ENCODE assay signal across 12 cellular contexts in the genomic region with DNA sequence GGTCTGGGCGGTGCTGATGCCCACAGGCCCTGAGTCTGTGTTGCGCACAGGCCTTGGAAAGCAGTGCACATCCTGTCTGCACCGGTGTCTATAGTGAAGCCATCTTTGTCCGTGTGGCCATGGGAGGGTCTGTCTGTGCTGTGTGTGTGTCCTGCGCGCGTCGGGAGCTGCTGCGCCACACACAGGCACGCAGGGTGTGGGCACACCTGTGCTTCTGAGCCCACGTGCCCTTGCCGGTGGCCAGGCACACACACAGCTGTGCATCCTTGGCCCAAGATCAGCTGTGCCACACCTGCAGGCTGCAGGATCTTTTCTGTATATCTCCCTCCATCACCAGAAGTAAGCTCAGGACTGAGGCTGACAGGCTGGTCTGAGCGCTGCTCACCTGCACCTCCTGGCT. TPM values are rescaled to one million over a fixed set of nuclear protein-coding genes. Genes with fewer than 3 reads are reported as not detected.
DNase-seq lines count a peak whose midpoint lies in the region; ATAC-seq and TF ChIP-seq lines count a peak whose summit lies in the region.
"Had no signal": no experiment of that assay in that cellular context is flagged by ENCODE, and none has a peak within 500 bp of the region (broad histone marks: within the 10 kb centered on the region; RNA-seq: fewer than 3 reads in every experiment).

No MANE protein-coding gene starts in this region.

- H2BK5ac ChIP-seq in mesendoderm (ENCODE audit: low read length), result peak overlapping the region; percentile 41

- H3F3A ChIP-seq in SK-N-SH (replicated peaks; ENCODE audit: insufficient read depth), result no peaks in the 10 kb centered on the region

- peak overlapping the region in 5 of 10 experiments; percentile 8 to 48 (median 22); a peak in 3 of 20 replicates for H3K4me3 ChIP-seq in BLaER1 treated with 17β-estradiol and CSF1 and Interleukin-3, amounts not matched to agents 10 nM and 100 nM
- H3K4me3 ChIP-seq in HAP-1, result peak overlapping the region; percentile 12
- peak overlapping the region in 1 of 2 experiments; percentile 24; a peak in 1 of 4 replicates for H3K4me3 ChIP-seq in SK-N-SH (ENCODE audit: low read depth in 2 of 2, low read length in 1 of 2)
- no peak overlapping the region for H3K4me3 ChIP-seq in mesendoderm (ENCODE audit: low read length)
- no peak overlapping the region for H3K4me3 ChIP-seq in gastroesophageal sphincter
- H3K4me3 ChIP-seq: MG63 had no signal

- H3K27me3 ChIP-seq in BLaER1 treated with 17β-estradiol and CSF1 and Interleukin-3, amounts not matched to agents 10 nM and 100 nM, result peaks cover 38 to 100% (median 42%) of the 10 kb centered on the region in 11 experiments
- H3K27me3 ChIP-seq in HAP-1 (ENCODE audit: low read depth) (no peaks in the 10 kb centered on the region), SK-N-SH (ENCODE audit: insufficient read depth) (no peaks in the 10 kb centered on the region), mesendoderm (ENCODE audit: insufficient read depth, low read length, poor library complexity) (no peaks in the 10 kb centered on the region), gastroesophageal sphincter (peaks cover 98% of the 10 kb centered on the region)
- H3K27me3 ChIP-seq: MG63 had no signal

- TF ChIP-seq EP300 in SK-N-SH (IDR thresholded peaks at IDR 0.05; ENCODE audit: borderline replicate concordance in 1 of 2, low read depth in 1 of 2, low read length in 1 of 2), result no peak
- TF ChIP-seq EP300 in gastroesophageal sphincter (IDR thresholded peaks at IDR 0.05), result no peak

- peaks cover 0 to 99% (median 49%) of the 10 kb centered on the region in 11 experiments; a peak in 20 of 22 replicates for H4K20me1 ChIP-seq in BLaER1 treated with 17β-estradiol and CSF1 and Interleukin-3, amounts not matched to agents 10 nM and 100 nM
- H4K20me1 ChIP-seq in SK-N-SH (ENCODE audit: insufficient read depth), result no peaks in the 10 kb centered on the region

- peaks cover 5% of the 10 kb centered on the region; the same call in 1 of the 2 replicates for H3K79me2 ChIP-seq in SK-N-SH (ENCODE audit: insufficient read depth)
- H3K79me2 ChIP-seq in mesendoderm (ENCODE audit: control insufficient read depth, insufficient read depth, low read length), result no peaks in the 10 kb centered on the region

- no peak overlapping the region for H4K5ac ChIP-seq in mesendoderm (ENCODE audit: low read length)

- no peaks in the 10 kb centered on the region for H3K9me2 ChIP-seq in SK-N-SH

- H3K23ac ChIP-seq in mesendoderm (ENCODE audit: low read length), result no peak overlapping the region

- H3K9ac ChIP-seq in BLaER1 treated with 17β-estradiol and CSF1 and Interleukin-3, amounts not matched to agents 10 nM and 100 nM, result peak overlapping the region in 1 of 11 experiments; percentile 29; a peak in 2 of 22 replicates
- no peak overlapping the region for H3K9ac ChIP-seq in SK-N-SH
- peak overlapping the region; percentile 42 for H3K9ac ChIP-seq in mesendoderm (ENCODE audit: low read length)

- no peaks in the 10 kb centered on the region for H3K36me3 ChIP-seq in BLaER1 treated with 17β-estradiol and CSF1 and Interleukin-3, amounts not matched to agents 10 nM and 100 nM
- no peaks in the 10 kb centered on the region; the same call in 1 of the 2 replicates for H3K36me3 ChIP-seq in HAP-1 (replicated peaks)
- no peaks in the 10 kb centered on the region for H3K36me3 ChIP-seq in SK-N-SH (replicated peaks in 1 of 2; ENCODE audit: control insufficient read depth in 1 of 2, insufficient read depth in 2 of 2, low read length in 1 of 2)
- peaks cover 1% of the 10 kb centered on the region for H3K36me3 ChIP-seq in mesendoderm (ENCODE audit: control insufficient read depth, insufficient read depth, low read length)
- no peaks in the 10 kb centered on the region for H3K36me3 ChIP-seq in gastroesophageal sphincter
- H3K36me3 ChIP-seq: stomach had no signal

- H3K79me1 ChIP-seq in mesendoderm (ENCODE audit: low read length), result peaks cover 4% of the 10 kb centered on the region

- no peak for TF ChIP-seq RAD21 in SK-N-SH (IDR thresholded peaks at IDR 0.05; ENCODE audit: low read length)

- no peak for TF ChIP-seq POLR2A in gastroesophageal sphincter (IDR thresholded peaks at IDR 0.05)

- H3K27ac ChIP-seq in BLaER1 treated with 17β-estradiol and CSF1 and Interleukin-3, amounts not matched to agents 10 nM and 100 nM, result no peak overlapping the region
- peak overlapping the region in 1 of 2 experiments; percentile 55; a peak in 2 of 4 replicates for H3K27ac ChIP-seq in SK-N-SH (ENCODE audit: low read depth in 2 of 2, low read length in 1 of 2)
- no peak overlapping the region for H3K27ac ChIP-seq in mesendoderm (ENCODE audit: low read depth, low read length)
- no peak overlapping the region for H3K27ac ChIP-seq in gastroesophageal sphincter
- H3K27ac ChIP-seq: stomach had no signal

- in situ Hi-C loops in HAP-1 (cut with MboI; ENCODE audit: low sequenced_read_pairs), result no loop called here

- TF ChIP-seq CTCF in SK-N-SH (IDR thresholded peaks at IDR 0.05) (no peak), gastroesophageal sphincter (IDR thresholded peaks at IDR 0.05) (no peak)

- H3K4me1 ChIP-seq in BLaER1 treated with 17β-estradiol and CSF1 and Interleukin-3, amounts not matched to agents 10 nM and 100 nM, result peaks cover 43 to 95% (median 76%) of the 10 kb centered on the region in 10 experiments
- H3K4me1 ChIP-seq in HAP-1 (peaks cover 25% of the 10 kb centered on the region), SK-N-SH (ENCODE audit: control insufficient read depth in 1 of 2, insufficient read depth in 2 of 2, low read depth in 1 of 2, low read length in 1 of 2) (peaks cover 8 to 75% of the 10 kb centered on the region in 2 experiments; a peak in 2 of 4 replicates), mesendoderm (ENCODE audit: control insufficient read depth, low read depth, low read length) (peaks cover 8% of the 10 kb centered on the region), gastroesophageal sphincter (peaks cover 0 to 72% (median 30%) of the 10 kb centered on the region in 3 donors)

- H3K4ac ChIP-seq in mesendoderm (ENCODE audit: low read depth, low read length), result no peak overlapping the region

- ATAC-seq in HG02938 (IDR thresholded peaks at IDR 0.05; ENCODE audit: unreplicated experiment) (no peak), gastroesophageal sphincter (no peak)

- no peaks in the 10 kb centered on the region for H3K9me3 ChIP-seq in BLaER1 treated with 17β-estradiol and CSF1 and Interleukin-3, amounts not matched to agents 10 nM and 100 nM (replicated peaks in 1 of 11)
- H3K9me3 ChIP-seq in HAP-1 (no peaks in the 10 kb centered on the region), SK-N-SH (no peaks in the 10 kb centered on the region), gastroesophageal sphincter (no peaks in the 10 kb centered on the region)
- H3K9me3 ChIP-seq: MG63, stomach had no signal

- CTCF ChIA-PET in SK-N-SH (lab: Yijun Ruan, JAX), result interaction anchor here (0.6 to 5.2 kb wide), 7 partner anchors 9 to 64 kb away, joined by 3 to 61 read pairs (median 5); no protein-coding TSS in a partner anchor

- no peak overlapping the region for H2AFZ ChIP-seq in SK-N-SH (ENCODE audit: low read depth)

- no peak overlapping the region for H2BK120ac ChIP-seq in mesendoderm (ENCODE audit: low read depth, low read length)

- 56% methylated on average over 9 of the region's 13 CpGs for WGBS in SK-N-SH (ENCODE audit: low lambda C conversion rate)
- no CpG with 5 or more reads among the region's 13 CpGs for WGBS in mesendoderm (ENCODE audit: extremely low coverage, insufficient coverage, low lambda C conversion rate)
- 6% methylated on average over 3 of the region's 13 CpGs; no CpG with 5 or more reads in 1 of the 2 donors for WGBS in gastroesophageal sphincter (ENCODE audit: low coverage in 1 of 2), 2 donors

- POLR2A ChIA-PET in SK-N-SH (lab: Yijun Ruan, JAX), result interaction anchor here (0.6 to 2.6 kb wide), 2 partner anchors 16 to 82 kb away, joined by 3 to 7 read pairs; no protein-coding TSS in a partner anchor

- no peak overlapping the region for H3K18ac ChIP-seq in mesendoderm (ENCODE audit: low read length)

- DNase-seq in HAP-1 (ENCODE audit: low spot score in 2 of 2) (no peak), SK-N-SH (no peak), mesendoderm (no peak), Ammon's horn (ENCODE audit: low spot score) (no peak)
- DNase-seq in activated CD8-positive, alpha-beta memory T cell treated with anti-CD3 and anti-CD28 coated beads, Interleukin-2, amount 50 U/mL, for 4 hours, result no peak
- DNase-seq: cerebellar nuclear complex had no signal

- no peak overlapping the region for H2BK15ac ChIP-seq in mesendoderm (replicated peaks; ENCODE audit: low read depth)

- H3K4me2 ChIP-seq in BLaER1 treated with 17β-estradiol and CSF1 and Interleukin-3, amounts not matched to agents 10 nM and 100 nM, result peak overlapping the region; percentile 69 to 100 (median 99)
- H3K4me2 ChIP-seq in SK-N-SH (peak overlapping the region; percentile 68), mesendoderm (ENCODE audit: low read length) (no peak overlapping the region)

- H4K8ac ChIP-seq in mesendoderm (ENCODE audit: low read depth, low read length), result no peak overlapping the region

- peak overlapping the region; percentile 92 for H2AK5ac ChIP-seq in mesendoderm (ENCODE audit: low read length)

- peak overlapping the region; percentile 64 for H3K56ac ChIP-seq in mesendoderm (ENCODE audit: low read length)

TF ChIP-seq in SK-N-SH, 30 proteins besides CTCF, POLR2A, EP300 and RAD21 (continues in another document):
- no peak for TF ChIP-seq FOSL2 (IDR thresholded peaks at IDR 0.05; ENCODE audit: borderline replicate concordance, low read depth)

RNA-seq across cellular contexts. Expression of a gene that starts 3.2 kb away (rescaled TPM):
- polyA plus RNA-seq in SK-N-SH (2012; rRNA removed), result 2.1 and 3.7 TPM in 2 replicates
- 1.8 and 2.7 TPM in 2 replicates for polyA plus RNA-seq in SK-N-SH (2012; cell fraction: cytosol; rRNA removed)
- 16.3 and 25.0 TPM in 2 replicates for polyA plus RNA-seq in SK-N-SH (2012; cell fraction: nucleus; rRNA removed)
- 2.7 TPM for polyA plus RNA-seq in mesendoderm (2013, experiment 1 of 2)
- 2.2 TPM for polyA plus RNA-seq in mesendoderm (2013, experiment 2 of 2)
- 10 to 100 TPM; 14.2 to 21.2 (median 17.4) TPM for total RNA-seq in gastroesophageal sphincter
- total RNA-seq: activated naive CD8-positive, alpha-beta T cell treated with anti-CD3 and anti-CD28 coated beads for 36 hours had no signal

RNA-seq across cellular contexts. Expression of a gene that starts 38.5 kb away (rescaled TPM):
- 114 and 124 TPM in 2 replicates for polyA plus RNA-seq in SK-N-SH (2012; rRNA removed)
- polyA plus RNA-seq in SK-N-SH (2012; cell fraction: cytosol; rRNA removed), result 77.5 and 83.1 TPM in 2 replicates
- polyA plus RNA-seq in SK-N-SH (2012; cell fraction: nucleus; rRNA removed), result 214 and 215 TPM in 2 replicates
- 80.8 TPM for polyA plus RNA-seq in mesendoderm (2013, experiment 1 of 2)
- polyA plus RNA-seq in mesendoderm (2013, experiment 2 of 2), result 79.8 TPM
- 10 to 100 TPM; 36.3 to 54.1 (median 45.2) TPM for total RNA-seq in gastroesophageal sphincter

RNA-seq across cellular contexts. Expression of a gene that starts 39.9 kb away (rescaled TPM):
- polyA plus RNA-seq in SK-N-SH (2012; rRNA removed), result 27.3 and 28.1 TPM in 2 replicates
- 3.6 and 5.7 TPM in 2 replicates for polyA plus RNA-seq in SK-N-SH (2012; cell fraction: cytosol; rRNA removed)
- polyA plus RNA-seq in SK-N-SH (2012; cell fraction: nucleus; rRNA removed), result 220 and 295 TPM in 2 replicates
- 10.4 TPM for polyA plus RNA-seq in mesendoderm (2013, experiment 1 of 2)
- polyA plus RNA-seq in mesendoderm (2013, experiment 2 of 2), result 10.3 TPM
- total RNA-seq in gastroesophageal sphincter, result 10 to 100 TPM in 2 of 4 donors, 1 to 10 TPM in 2; 3.6 to 12.0 (median 10.1) TPM

RNA-seq across cellular contexts. Expression of a gene that starts 45.8 kb away (rescaled TPM):
- not detected in 2 replicates for polyA plus RNA-seq in SK-N-SH (2012; rRNA removed)
- polyA plus RNA-seq in SK-N-SH (2012; cell fraction: cytosol; rRNA removed), result not detected in 2 replicates
- polyA plus RNA-seq in SK-N-SH (2012; cell fraction: nucleus; rRNA removed), result 0.13 and 0.25 TPM in 2 replicates
- 0.20 TPM for polyA plus RNA-seq in mesendoderm (2013, experiment 1 of 2)
- 0.28 TPM for polyA plus RNA-seq in mesendoderm (2013, experiment 2 of 2)
- 1 to 10 TPM in 1 of 4 donors, under 1 TPM in 1, not detected in 2; 0.62 to 2.3 TPM for total RNA-seq in gastroesophageal sphincter
